Comparison of ENCODE assay signal across 1 cellular context in genomic region chr12:25323774-25324086, GRCh38.
TF ChIP-seq lines count a peak whose summit lies in the region.

No MANE protein-coding gene starts in this region.

TF ChIP-seq in GM12878, 131 proteins besides CTCF, POLR2A, EP300 and RAD21 (continued from another document):
- TF ChIP-seq ZBTB33 (IDR thresholded peaks at IDR 0.05), result no peak
- TF ChIP-seq ATF7 (IDR thresholded peaks at IDR 0.05; ENCODE audit: low read depth), result 0 out of 2 replicates have a peak, but pooled peaks have one; percentile 20
- no peak for TF ChIP-seq MLLT1 (IDR thresholded peaks at IDR 0.05)
- TF ChIP-seq CREB1 (IDR thresholded peaks at IDR 0.05; ENCODE audit: low read depth), result no peak
- TF ChIP-seq IKZF2 (IDR thresholded peaks at IDR 0.05), result 0 out of 4 replicates have a peak, but pooled peaks have one; percentile 10 to 18
- 0 out of 2 replicates have a peak, but pooled peaks have one; percentile 56 for TF ChIP-seq MEF2A (IDR thresholded peaks at IDR 0.05; ENCODE audit: insufficient read depth, low read depth, low read length)
- no peak for TF ChIP-seq RAD51 (IDR thresholded peaks at IDR 0.05)
- TF ChIP-seq RUNX3 (IDR thresholded peaks at IDR 0.05; ENCODE audit: low read length), result peak; percentile 68
- no peak for TF ChIP-seq BCL11A (IDR thresholded peaks at IDR 0.05; ENCODE audit: low read depth, low read length)
- TF ChIP-seq ZNF207 (IDR thresholded peaks at IDR 0.05; ENCODE audit: borderline replicate concordance), result no peak
TF ChIP-seq in GM12878: peak in this region for 6.
